Comparison of ENCODE assay signal across 31 cellular contexts in genomic region chr19:5396963-5397362, GRCh38. TPM values are rescaled to one million over a fixed set of nuclear protein-coding genes. Genes with fewer than 3 reads are reported as not detected.
"Had no signal": no experiment of that assay in that cellular context is flagged by ENCODE, and none has a peak within 500 bp of the region (broad histone marks: within the 10 kb centered on the region; RNA-seq: fewer than 3 reads in every experiment).

No MANE protein-coding gene starts in this region.

- H3K36me3 ChIP-seq: colonic mucosa, esophagus squamous epithelium, gastrocnemius medialis, heart right ventricle, left lung, lower lobe of right lung had no signal

- H3K9me3 ChIP-seq: colonic mucosa, esophagus squamous epithelium, gastrocnemius medialis, left lung, lower lobe of right lung, mucosa of descending colon had no signal

- FAIRE-seq: endometrium, islet of Langerhans, keratinocyte had no signal

- DNase-seq: colonic mucosa; cortex of kidney; effector CD8-positive, alpha-beta T cell; erythroblast; esophagus squamous epithelium; foreskin fibroblast; foreskin melanocyte; gastrocnemius medialis; glutamatergic neuron; head of caudate nucleus; heart right ventricle; hippocampal formation; left cardiac atrium; left lung; left ventricle myocardium superior; lower lobe of right lung; mesenchymal stem cell; mucosa of descending colon had no signal

- H3K27ac ChIP-seq: colonic mucosa, epithelial cell of prostate, esophagus squamous epithelium, gastrocnemius medialis, heart right ventricle, left lung, lower lobe of right lung had no signal

- H3K4me1 ChIP-seq: colonic mucosa, esophagus squamous epithelium, gastrocnemius medialis, left lung, lower lobe of right lung had no signal

- H3K27me3 ChIP-seq: colonic mucosa had no signal

- H3K4me3 ChIP-seq: colonic mucosa, esophagus squamous epithelium, gastrocnemius medialis, heart right ventricle, left lung, lower lobe of right lung, mucosa of descending colon had no signal

RNA-seq across cellular contexts. Expression of gene ZNRF4, which starts 58.3 kb away (rescaled TPM):
- total RNA-seq: colonic mucosa, dermis microvascular lymphatic vessel endothelial cell, esophagus mucosa, esophagus squamous epithelium, gastrocnemius medialis, glomerular endothelial cell, heart right ventricle, kidney epithelial cell, left cardiac atrium, left lung, left ventricle myocardium superior, lower leg skin, lower lobe of right lung, lung microvascular endothelial cell, mesenteric fat pad, mesothelial cell of epicardium, mucosa of descending colon, myocyte had no signal
- polyA plus RNA-seq: heart right ventricle, keratinocyte had no signal
